1 cellular context compared by ENCODE assay signal in genomic region chr6:3756516-3757010, GRCh38.
TF ChIP-seq lines count a peak whose summit lies in the region.

No MANE protein-coding gene starts in this region.

TF ChIP-seq in H1, 55 proteins besides CTCF, POLR2A, EP300 and RAD21:
- TF ChIP-seq JUND (IDR thresholded peaks at IDR 0.05; ENCODE audit: low read length): no peak
- TF ChIP-seq ASH2L (IDR thresholded peaks at IDR 0.05; ENCODE audit: low read length): no peak
- TF ChIP-seq NANOG (IDR thresholded peaks at IDR 0.05; ENCODE audit: insufficient read depth, low read depth, low read length, poor library complexity, severe bottlenecking): no peak
- TF ChIP-seq TCF12 (IDR thresholded peaks at IDR 0.05; ENCODE audit: low read depth, low read length): no peak
- no peak for TF ChIP-seq MAFK (IDR thresholded peaks at IDR 0.05; ENCODE audit: low read depth, low read length)
- no peak for TF ChIP-seq SP1 (IDR thresholded peaks at IDR 0.05; ENCODE audit: low read depth, low read length)
- no peak for TF ChIP-seq ZNF274 (IDR thresholded peaks at IDR 0.05; ENCODE audit: borderline replicate concordance, extremely low read depth, low read length)
- TF ChIP-seq, protein P1, sequence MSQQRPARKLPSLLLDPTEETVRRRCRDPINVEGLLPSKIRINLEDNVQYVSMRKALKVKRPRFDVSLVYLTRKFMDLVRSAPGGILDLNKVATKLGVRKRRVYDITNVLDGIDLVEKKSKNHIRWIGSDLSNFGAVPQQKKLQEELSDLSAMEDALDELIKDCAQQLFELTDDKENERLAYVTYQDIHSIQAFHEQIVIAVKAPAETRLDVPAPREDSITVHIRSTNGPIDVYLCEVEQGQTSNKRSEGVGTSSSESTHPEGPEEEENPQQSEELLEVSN (IDR thresholded peaks at IDR 0.05): no peak
- TF ChIP-seq HDAC6 (IDR thresholded peaks at IDR 0.05; ENCODE audit: low read depth, low read length): no peak
- no peak for TF ChIP-seq BRCA1 (IDR thresholded peaks at IDR 0.05; ENCODE audit: low read depth, low read length)
- TF ChIP-seq, protein P2, sequence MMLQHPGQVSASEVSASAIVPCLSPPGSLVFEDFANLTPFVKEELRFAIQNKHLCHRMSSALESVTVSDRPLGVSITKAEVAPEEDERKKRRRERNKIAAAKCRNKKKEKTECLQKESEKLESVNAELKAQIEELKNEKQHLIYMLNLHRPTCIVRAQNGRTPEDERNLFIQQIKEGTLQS (IDR thresholded peaks at IDR 0.05; ENCODE audit: insufficient read depth, low read depth, low read length): no peak
- TF ChIP-seq SRF (IDR thresholded peaks at IDR 0.05; ENCODE audit: low read depth, low read length): no peak
- TF ChIP-seq, protein P3, sequence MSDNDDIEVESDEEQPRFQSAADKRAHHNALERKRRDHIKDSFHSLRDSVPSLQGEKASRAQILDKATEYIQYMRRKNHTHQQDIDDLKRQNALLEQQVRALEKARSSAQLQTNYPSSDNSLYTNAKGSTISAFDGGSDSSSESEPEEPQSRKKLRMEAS (IDR thresholded peaks at IDR 0.05): no peak
- TF ChIP-seq FOSL1 (IDR thresholded peaks at IDR 0.05; ENCODE audit: insufficient read depth, low read depth, low read length): no peak
- TF ChIP-seq CHD2 (IDR thresholded peaks at IDR 0.05; ENCODE audit: low read length): no peak
- TF ChIP-seq SAP30 (IDR thresholded peaks at IDR 0.05; ENCODE audit: insufficient read depth, insufficient replicate concordance, low read length): no peak
- TF ChIP-seq POLR2AphosphoS5 (IDR thresholded peaks at IDR 0.05; ENCODE audit: low read depth, low read length): no peak
- no peak for TF ChIP-seq EZH2 (IDR thresholded peaks at IDR 0.05; ENCODE audit: low read depth, low read length, severe bottlenecking)
- TF ChIP-seq CHD7 (IDR thresholded peaks at IDR 0.05; ENCODE audit: insufficient replicate concordance, low read length): no peak
- no peak for TF ChIP-seq RFX5 (IDR thresholded peaks at IDR 0.05; ENCODE audit: borderline replicate concordance, low read depth, low read length)
